In genomic region chr17:74448774-74449173, GRCh38 we compare ENCODE assay signal across 31 cellular contexts. TPM values are rescaled to one million over a fixed set of nuclear protein-coding genes. Genes with fewer than 3 reads are reported as not detected.
DNase-seq lines count a peak whose midpoint lies in the region; ATAC-seq and TF ChIP-seq lines count a peak whose summit lies in the region.
"Had no signal": no experiment of that assay in that cellular context is flagged by ENCODE, and none has a peak within 500 bp of the region (broad histone marks: within the 10 kb centered on the region; RNA-seq: fewer than 3 reads in every experiment).

No MANE protein-coding gene starts in this region.

- DNase-seq in SJSA1 (ENCODE audit: low read depth in 1 of 2, low spot score in 2 of 2) (no peak), prostate gland (ENCODE audit: low spot score) (no peak), tibial nerve (ENCODE audit: low spot score in 2 of 2) (no peak)
- DNase-seq in CD8-positive, alpha-beta memory T cell = no peak
- DNase-seq: activated CD4-positive, alpha-beta T cell treated with anti-CD3 and anti-CD28 coated beads, Interleukin-2, amount 50 U/mL, for 48 hours; activated CD8-positive, alpha-beta memory T cell treated with anti-CD3 and anti-CD28 coated beads, Interleukin-2, amount 50 U/mL, for 4 hours; activated naive CD4-positive, alpha-beta T cell treated with anti-CD3 and anti-CD28 coated beads for 36 hours; amygdala; Caco-2; endodermal cell; foreskin melanocyte; hippocampal formation; immature natural killer cell; Kasumi-1; midbrain; naive thymus-derived CD4-positive, alpha-beta T cell; NCI-H1436; NCI-H748 treated with DMSO at 0.1 percent for 48 hours; nucleus accumbens; stimulated activated CD4-positive, alpha-beta T cell treated with anti-CD3 and anti-CD28 coated beads, Interleukin-4, amount 100 ng/mL, for 24 hours had no signal

- H3K27ac ChIP-seq in SJSA1 (peak overlapping the region; percentile 26; the same call in 1 of the 2 replicates), gastroesophageal sphincter (peak overlapping the region in 3 of 4 donors; percentile 43 to 64 (median 60)), prostate gland (peak overlapping the region; percentile 14 to 21), tibial nerve (peak overlapping the region; percentile 42 to 94 (median 70))
- no peak overlapping the region for H3K27ac ChIP-seq in CD8-positive, alpha-beta memory T cell (ENCODE audit: low read depth, low read length)
- H3K27ac ChIP-seq: BLaER1, HL-60, left lung had no signal

- TF ChIP-seq CTCF in gastroesophageal sphincter (IDR thresholded peaks at IDR 0.05) = no peak
- TF ChIP-seq CTCF in prostate gland (IDR thresholded peaks at IDR 0.05) = no peak
- TF ChIP-seq CTCF in tibial nerve (IDR thresholded peaks at IDR 0.05) = no peak

- no peaks in the 10 kb centered on the region for H3K36me3 Mint-ChIP-seq in CD8-positive, alpha-beta memory T cell
- H3K36me3 Mint-ChIP-seq: immature natural killer cell; naive thymus-derived CD4-positive, alpha-beta T cell; stimulated activated effector memory CD8-positive, alpha-beta T cell treated with anti-CD3 and anti-CD28 coated beads, Interleukin-12 subunit alpha, Interleukin-12 subunit beta, amount 100 ng/mL, for 72 hours had no signal

- H3K4me1 ChIP-seq in SJSA1 (replicated peaks) (peaks cover 17% of the 10 kb centered on the region), gastroesophageal sphincter (peaks cover 0 to 66% (median 27%) of the 10 kb centered on the region in 3 donors), prostate gland (replicated peaks) (peaks cover 21% of the 10 kb centered on the region), tibial nerve (peaks cover 0 to 73% (median 36%) of the 10 kb centered on the region in 4 donors)
- peaks cover 11% of the 10 kb centered on the region for H3K4me1 ChIP-seq in CD8-positive, alpha-beta memory T cell (ENCODE audit: insufficient read depth, low read length)

- H3K36me3 ChIP-seq in SJSA1 = peaks cover 4% of the 10 kb centered on the region
- H3K36me3 ChIP-seq in gastroesophageal sphincter = peaks cover 0 to 12% of the 10 kb centered on the region in 2 donors
- H3K36me3 ChIP-seq in prostate gland = no peaks in the 10 kb centered on the region
- H3K36me3 ChIP-seq in tibial nerve = no peaks in the 10 kb centered on the region
- H3K36me3 ChIP-seq in CD8-positive, alpha-beta memory T cell (ENCODE audit: insufficient read depth, low read length) = no peaks in the 10 kb centered on the region
- H3K36me3 ChIP-seq: BLaER1 had no signal

- no peak for ATAC-seq in gastroesophageal sphincter
- ATAC-seq in GM18870 (IDR thresholded peaks at IDR 0.05; ENCODE audit: unreplicated experiment) = no peak
- ATAC-seq in GM19328 (IDR thresholded peaks at IDR 0.05; ENCODE audit: unreplicated experiment) = no peak
- ATAC-seq: esophagus mucosa; HCT116; left lung; naive thymus-derived CD4-positive, alpha-beta T cell; stimulated activated effector memory CD8-positive, alpha-beta T cell treated with anti-CD3 and anti-CD28 coated beads, Interleukin-12 subunit alpha, Interleukin-12 subunit beta, amount 100 ng/mL, for 72 hours had no signal

- POLR2A ChIA-PET in CD8-positive, alpha-beta memory T cell (lab: Charles Lee) = no interaction called here

- no peak overlapping the region for H3K4me3 Mint-ChIP-seq in CD8-positive, alpha-beta memory T cell
- H3K4me3 Mint-ChIP-seq: activated naive CD4-positive, alpha-beta T cell treated with anti-CD3 and anti-CD28 coated beads for 36 hours; activated T-helper 1 cell treated with anti-CD3 and anti-CD28 coated beads, Interleukin-12 subunit alpha, Interleukin-12 subunit beta, Interleukin-2, Interleukin-4 antibody, amounts not matched to agents 30 ng/mL and 10 ng/mL and 1 ng/mL, durations not matched to agents 14 hours and 24 hours and 36 hours; endodermal cell; immature natural killer cell; naive thymus-derived CD4-positive, alpha-beta T cell; stimulated activated effector memory CD8-positive, alpha-beta T cell treated with anti-CD3 and anti-CD28 coated beads, Interleukin-12 subunit alpha, Interleukin-12 subunit beta, amount 100 ng/mL, for 72 hours had no signal

- CTCF ChIA-PET in CD8-positive, alpha-beta memory T cell (lab: Charles Lee) = interaction anchor here (2.2 kb wide), 1 partner anchor 9 kb away, joined by 9 read pairs; no protein-coding TSS in a partner anchor

- H3K4me3 ChIP-seq in SJSA1 (no peak overlapping the region), gastroesophageal sphincter (no peak overlapping the region), prostate gland (no peak overlapping the region), tibial nerve (no peak overlapping the region)
- no peak overlapping the region for H3K4me3 ChIP-seq in CD8-positive, alpha-beta memory T cell (ENCODE audit: low read length)
- H3K4me3 ChIP-seq: BLaER1, left lung had no signal

- H3K27ac Mint-ChIP-seq in CD8-positive, alpha-beta memory T cell = peak overlapping the region in 1 of 8 donors; percentile 47
- H3K27ac Mint-ChIP-seq: activated naive CD4-positive, alpha-beta T cell treated with anti-CD3 and anti-CD28 coated beads for 36 hours; activated T-helper 1 cell treated with anti-CD3 and anti-CD28 coated beads, Interleukin-12 subunit alpha, Interleukin-12 subunit beta, Interleukin-2, Interleukin-4 antibody, amounts not matched to agents 30 ng/mL and 10 ng/mL and 1 ng/mL, durations not matched to agents 14 hours and 24 hours and 36 hours; endodermal cell; immature natural killer cell; naive thymus-derived CD4-positive, alpha-beta T cell had no signal

- H3K27me3 ChIP-seq in SJSA1 (replicated peaks) (no peaks in the 10 kb centered on the region), gastroesophageal sphincter (no peaks in the 10 kb centered on the region), prostate gland (replicated peaks; ENCODE audit: insufficient read depth) (no peaks in the 10 kb centered on the region), tibial nerve (no peaks in the 10 kb centered on the region)
- H3K27me3 ChIP-seq in CD8-positive, alpha-beta memory T cell (ENCODE audit: insufficient read depth, low read length, poor library complexity, severe bottlenecking) = no peaks in the 10 kb centered on the region

- TF ChIP-seq EP300 in gastroesophageal sphincter (IDR thresholded peaks at IDR 0.05) (no peak), tibial nerve (IDR thresholded peaks at IDR 0.05) (no peak)

- 83% methylated on average over 1 of the region's 8 CpGs; no CpG with 5 or more reads in 1 of the 2 donors for WGBS in gastroesophageal sphincter (ENCODE audit: low coverage in 1 of 2), 2 donors
- WGBS in prostate gland = 72% methylated on average over 8 of the region's 8 CpGs
- 49 to 57% methylated on average over 8 of the region's 8 CpGs for WGBS in tibial nerve, 2 donors

- H3K9me3 Mint-ChIP-seq in CD8-positive, alpha-beta memory T cell = no peaks in the 10 kb centered on the region
- H3K9me3 Mint-ChIP-seq: activated naive CD4-positive, alpha-beta T cell treated with anti-CD3 and anti-CD28 coated beads for 36 hours; activated T-helper 1 cell treated with anti-CD3 and anti-CD28 coated beads, Interleukin-12 subunit alpha, Interleukin-12 subunit beta, Interleukin-2, Interleukin-4 antibody, amounts not matched to agents 30 ng/mL and 10 ng/mL and 1 ng/mL, durations not matched to agents 14 hours and 24 hours and 36 hours; endodermal cell; immature natural killer cell; naive thymus-derived CD4-positive, alpha-beta T cell; stimulated activated effector memory CD8-positive, alpha-beta T cell treated with anti-CD3 and anti-CD28 coated beads, Interleukin-12 subunit alpha, Interleukin-12 subunit beta, amount 100 ng/mL, for 72 hours had no signal

- intact Hi-C loops in prostate gland (cut with DNase I) = no loop called here

- H3K27me3 Mint-ChIP-seq in CD8-positive, alpha-beta memory T cell = peaks cover 0 to 10% of the 10 kb centered on the region in 2 donors

- TF ChIP-seq POLR2A in gastroesophageal sphincter (IDR thresholded peaks at IDR 0.05) (no peak), prostate gland (IDR thresholded peaks at IDR 0.05) (no peak), tibial nerve (IDR thresholded peaks at IDR 0.05) (no peak)

- peaks cover 9 to 25% (median 10%) of the 10 kb centered on the region in 3 donors for H3K4me1 Mint-ChIP-seq in CD8-positive, alpha-beta memory T cell

- no peaks in the 10 kb centered on the region for H3K9me3 ChIP-seq in SJSA1 (replicated peaks)
- H3K9me3 ChIP-seq in gastroesophageal sphincter = no peaks in the 10 kb centered on the region
- H3K9me3 ChIP-seq in prostate gland = no peaks in the 10 kb centered on the region
- H3K9me3 ChIP-seq in tibial nerve = no peaks in the 10 kb centered on the region
- H3K9me3 ChIP-seq in CD8-positive, alpha-beta memory T cell (ENCODE audit: low read length) = no peaks in the 10 kb centered on the region
- H3K9me3 ChIP-seq: BLaER1, Caco-2, left lung had no signal

RNA-seq across cellular contexts. Expression of gene GPRC5C, which starts 16.9 kb away (rescaled TPM):
- 46.5 and 48.4 TPM in 2 replicates for total RNA-seq in SJSA1 (2014; rRNA removed; shearing (Covaris generic))
- 10 to 100 TPM; 11.3 to 27.2 (median 14.3) TPM for total RNA-seq in gastroesophageal sphincter
- total RNA-seq in prostate gland = 100 to 1,000 TPM in 1 of 2 donors, 10 to 100 TPM in 1; 66.3 to 186 TPM
- total RNA-seq in tibial nerve = 10 to 100 TPM; 41.6 to 96.4 (median 55.1) TPM
- under 1 TPM in 1 of 2 experiments, not detected in 1; 0.27 TPM for total RNA-seq in CD8-positive, alpha-beta memory T cell
- polyA plus RNA-seq in CD8-positive, alpha-beta memory T cell = not detected
- total RNA-seq: activated naive CD4-positive, alpha-beta T cell treated with anti-CD3 and anti-CD28 coated beads for 36 hours; activated T-helper 1 cell treated with anti-CD3 and anti-CD28 coated beads, Interleukin-12 subunit alpha, Interleukin-12 subunit beta, Interleukin-2, Interleukin-4 antibody, amounts not matched to agents 30 ng/mL and 10 ng/mL and 1 ng/mL, durations not matched to agents 14 hours and 24 hours and 36 hours had no signal
- polyA plus RNA-seq: naive thymus-derived CD4-positive, alpha-beta T cell had no signal

RNA-seq across cellular contexts. Expression of gene CD300A, which starts 17.7 kb away (rescaled TPM):
- total RNA-seq in SJSA1 (2014; rRNA removed; shearing (Covaris generic)) = not detected in 2 replicates
- total RNA-seq in gastroesophageal sphincter = 1 to 10 TPM; 2.0 to 5.8 (median 3.1) TPM
- total RNA-seq in prostate gland = 1 to 10 TPM; 2.1 to 4.1 TPM
- total RNA-seq in tibial nerve = 10 to 100 TPM in 2 of 4 donors, 1 to 10 TPM in 2; 6.8 to 12.6 (median 9.8) TPM
- total RNA-seq in CD8-positive, alpha-beta memory T cell = 1 to 10 TPM; 3.1 to 3.8 TPM
- 121 TPM for polyA plus RNA-seq in CD8-positive, alpha-beta memory T cell
- total RNA-seq: Caco-2, endodermal cell, SK-MEL-5 had no signal

Comparison
In these comparisons a context has a peak if more than half of its experiments do, and no peak if none do; other contexts are left out.
1. RNA of gene GPRC5C, which starts 16.9 kb away (total RNA-seq): 66.3 to 186 TPM in prostate gland, 41.6 to 96.4 TPM in tibial nerve, 46.5 to 48.4 TPM in SJSA1 and 11.3 to 27.2 TPM in gastroesophageal sphincter; 0.27 TPM in CD8-positive, alpha-beta memory T cell; every median in the first group is over 4 times any median in the second.